8 cellular contexts compared by ENCODE assay signal in genomic region chr10:102115775-102116174, GRCh38. TPM values are rescaled to one million over a fixed set of nuclear protein-coding genes. Genes with fewer than 3 reads are reported as not detected.
A peak's percentile ranks its signal among the peaks of the same experiment; 100 is the strongest.
DNase-seq lines count a peak whose midpoint lies in the region; ATAC-seq, FAIRE-seq and TF ChIP-seq lines count a peak whose summit lies in the region.

No MANE protein-coding gene starts in this region.

- ATAC-seq in HG03442 (IDR thresholded peaks at IDR 0.05; ENCODE audit: unreplicated experiment): no peak
- no peak for ATAC-seq in GM18868 (IDR thresholded peaks at IDR 0.05; ENCODE audit: unreplicated experiment)

- H3K9ac ChIP-seq in NT2/D1 (ENCODE audit: insufficient read length, low read depth) (peak overlapping the region; percentile 70), endocrine pancreas (ENCODE audit: control insufficient read depth, insufficient read depth, low read length) (peak overlapping the region; percentile 15), kidney (ENCODE audit: low read length in 2 of 2) (peak overlapping the region in 1 of 2 donors; percentile 73)

- FAIRE-seq in kidney (lab: Jason Lieb, UNC): no peak

- intact Hi-C loops in kidney (cut with DNase I): no loop called here

- peak overlapping the region in 1 of 2 donors; percentile 67 for H3K27ac ChIP-seq in kidney (ENCODE audit: low read depth in 2 of 2, low read length in 2 of 2)

- H3K36me3 ChIP-seq in NT2/D1 (ENCODE audit: insufficient read depth, insufficient read length, low read length) (peaks cover 24% of the 10 kb centered on the region), endocrine pancreas (ENCODE audit: control insufficient read depth, insufficient read depth, low read length) (peaks cover 4% of the 10 kb centered on the region), kidney (ENCODE audit: control insufficient read depth in 1 of 2, insufficient read depth in 2 of 2, low read length in 2 of 2) (peaks cover 5 to 10% of the 10 kb centered on the region in 2 donors)

- DNase-seq in EH (ENCODE audit: low read depth) (peak; percentile 41), NT2/D1 (ENCODE audit: low read depth, low spot score) (no peak), pons (ENCODE audit: low spot score) (peak; percentile 38), kidney (no peak), NCI-H345 (lab: John Stamatoyannopoulos, UW) (no peak)

- no peak for TF ChIP-seq CTCF in kidney (IDR thresholded peaks at IDR 0.05; ENCODE audit: borderline replicate concordance, extremely low read depth, insufficient read depth)

- peaks cover 8% of the 10 kb centered on the region for H3K4me1 ChIP-seq in NT2/D1 (ENCODE audit: insufficient read depth, insufficient read length)
- peaks cover 3% of the 10 kb centered on the region for H3K4me1 ChIP-seq in endocrine pancreas (ENCODE audit: control insufficient read depth, insufficient read depth, low read length)
- H3K4me1 ChIP-seq in kidney (ENCODE audit: control insufficient read depth in 1 of 2, insufficient read depth in 1 of 2, low read depth in 1 of 2, low read length in 2 of 2): peaks cover 38 to 49% of the 10 kb centered on the region in 2 donors

- H3K4me3 ChIP-seq in NT2/D1 (ENCODE audit: insufficient read length, low read depth) (no peak overlapping the region), endocrine pancreas (ENCODE audit: control insufficient read depth, insufficient read depth, low read length) (no peak overlapping the region), kidney (ENCODE audit: low read length in 2 of 2) (peak overlapping the region in 1 of 2 donors; percentile 61)

- H3K27me3 ChIP-seq in NT2/D1 (ENCODE audit: insufficient read depth, insufficient read length) (no peaks in the 10 kb centered on the region), endocrine pancreas (ENCODE audit: control insufficient read depth, insufficient read depth, low read length) (no peaks in the 10 kb centered on the region)

- no peaks in the 10 kb centered on the region for H3K9me3 ChIP-seq in NT2/D1 (ENCODE audit: insufficient read depth, low read length)
- no peaks in the 10 kb centered on the region for H3K9me3 ChIP-seq in endocrine pancreas (ENCODE audit: control insufficient read depth, low read length)
- no peaks in the 10 kb centered on the region for H3K9me3 ChIP-seq in kidney (ENCODE audit: control insufficient read depth in 1 of 2, low read length in 2 of 2)

RNA-seq across cellular contexts. Expression of gene LDB1, which starts 4.4 kb away (rescaled TPM):
- total RNA-seq in kidney: 56.1 TPM
- polyA plus RNA-seq in kidney (ENCODE audit: insufficient read depth, low read depth, low replicate concordance): 27.9 TPM

RNA-seq across cellular contexts. Expression of gene PPRC1, which starts 17.1 kb away (rescaled TPM):
- 32.1 TPM for total RNA-seq in kidney
- polyA plus RNA-seq in kidney (ENCODE audit: insufficient read depth, low read depth, low replicate concordance): 8.7 TPM

RNA-seq across cellular contexts. Expression of gene NOLC1, which starts 36.4 kb away (rescaled TPM):
- 50.4 TPM for total RNA-seq in kidney
- polyA plus RNA-seq in kidney (ENCODE audit: insufficient read depth, low read depth, low replicate concordance): 20.1 TPM

RNA-seq across cellular contexts. Expression of gene HPS6, which starts 50.6 kb away (rescaled TPM):
- total RNA-seq in kidney: 20.0 TPM
- polyA plus RNA-seq in kidney (ENCODE audit: insufficient read depth, low read depth, low replicate concordance): 11.9 TPM

RNA-seq across cellular contexts. Expression of gene ARMH3, which starts 59.8 kb away (rescaled TPM):
- total RNA-seq in kidney: 26.1 TPM
- 14.0 TPM for polyA plus RNA-seq in kidney (ENCODE audit: insufficient read depth, low read depth, low replicate concordance)

Comparison
In these comparisons a context has a peak if more than half of its experiments do, and no peak if none do; other contexts are left out.
1. DNase-seq: peak in EH (single experiment) and pons (single experiment); none in NT2/D1 (single experiment), kidney (single experiment) and NCI-H345 (single experiment).